Comparison of ENCODE assay signal across 8 cellular contexts in the genomic region with DNA sequence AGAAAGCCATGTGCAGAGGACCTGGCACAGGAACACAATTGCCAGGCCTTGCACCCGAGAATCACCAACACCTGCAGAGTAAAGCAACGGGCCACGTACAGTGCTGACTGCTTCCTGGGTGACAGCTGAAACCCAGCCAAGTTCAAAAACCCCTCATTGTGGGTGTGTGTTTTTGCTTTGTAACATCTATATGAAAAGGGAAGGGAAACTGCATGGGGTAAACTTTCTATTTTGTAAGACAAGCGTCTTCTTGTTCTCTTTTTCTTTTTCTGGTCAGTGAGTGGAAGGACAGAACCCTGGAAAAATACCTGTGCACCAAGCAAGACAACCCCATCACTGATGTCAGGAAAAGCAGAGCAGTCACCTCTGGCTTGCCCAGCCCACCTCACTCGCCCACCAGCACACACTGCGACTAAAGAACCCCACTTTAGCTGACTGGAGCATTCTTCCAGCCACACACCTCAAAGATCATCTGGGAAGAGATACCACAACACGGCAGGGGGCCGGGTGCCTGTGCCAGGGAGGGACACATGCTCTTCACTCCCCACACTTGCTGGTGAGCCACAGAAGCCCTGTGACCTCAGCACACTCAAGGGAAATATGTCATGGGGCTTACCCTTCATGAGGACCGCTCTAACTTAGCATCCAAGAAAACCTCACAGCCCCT.
DNase-seq lines count a peak whose midpoint lies in the region; ATAC-seq and TF ChIP-seq lines count a peak whose summit lies in the region.

No MANE protein-coding gene starts in this region.

- H3K9me3 ChIP-seq in Caco-2, result no peaks in the 10 kb centered on the region
- no peaks in the 10 kb centered on the region for H3K9me3 ChIP-seq in endodermal cell (ENCODE audit: control insufficient read depth, low read length)

- no peaks in the 10 kb centered on the region for H3K36me3 ChIP-seq in Caco-2 (ENCODE audit: control insufficient read depth, insufficient read depth, low read length)
- no peaks in the 10 kb centered on the region for H3K36me3 ChIP-seq in endodermal cell (ENCODE audit: control insufficient read depth, insufficient read depth, low read length)

- 89 to 90% methylated on average over 2 to 9 of the region's 9 CpGs for WGBS in endodermal cell (ENCODE audit: insufficient coverage in 1 of 2, insufficient read length in 1 of 2), 2 experiments

- H3K27me3 ChIP-seq in Caco-2 (replicated peaks; ENCODE audit: control insufficient read depth, insufficient read depth, low read length) (no peaks in the 10 kb centered on the region), endodermal cell (ENCODE audit: control insufficient read depth, insufficient read depth, low read length, poor library complexity, severe bottlenecking) (no peaks in the 10 kb centered on the region)

- H3K9ac ChIP-seq in endodermal cell (ENCODE audit: extremely low read depth, low read length, poor library complexity, severe bottlenecking), result no peak overlapping the region

- H3K4me1 Mint-ChIP-seq in Caco-2 (ENCODE audit: low read depth, unreplicated experiment) (peaks cover 6% of the 10 kb centered on the region), endodermal cell (peaks cover 12% of the 10 kb centered on the region)

- no peak for DNase-seq in caudate nucleus (lab: John Stamatoyannopoulos, UW)
- no peak for DNase-seq in cerebellar nuclear complex (lab: John Stamatoyannopoulos, UW)
- no peak for DNase-seq in Caco-2
- no peak for DNase-seq in endodermal cell
- DNase-seq in activated gamma-delta T cell treated with Interleukin-2 at 50 U/mL for 16 hours, result no peak

- H3K4me1 ChIP-seq in Caco-2 (no peaks in the 10 kb centered on the region), endodermal cell (ENCODE audit: control insufficient read depth, insufficient read depth, low read length) (peaks cover 3% of the 10 kb centered on the region)

- BruUV-seq in Caco-2 (replicated peaks; lab: Mats Ljungman, UMichigan), result no TSS peak

- H3K4me3 ChIP-seq in Caco-2 (ENCODE audit: low read depth, low read length) (no peak overlapping the region), endodermal cell (ENCODE audit: low read length) (no peak overlapping the region)

- H3K36me3 Mint-ChIP-seq in Caco-2 (ENCODE audit: insufficient read depth, unreplicated experiment) (no peaks in the 10 kb centered on the region), endodermal cell (ENCODE audit: low read depth) (no peaks in the 10 kb centered on the region)

- H3K4me3 Mint-ChIP-seq in Caco-2 (ENCODE audit: unreplicated experiment) (no peak overlapping the region), endodermal cell (no peak overlapping the region)

- no peak overlapping the region for H3K27ac Mint-ChIP-seq in Caco-2 (ENCODE audit: unreplicated experiment)
- no peak overlapping the region for H3K27ac Mint-ChIP-seq in endodermal cell

- TF ChIP-seq CTCF in Caco-2 (IDR thresholded peaks at IDR 0.05; ENCODE audit: insufficient read depth in 1 of 2, low read depth in 1 of 2, low read length in 1 of 2, severe bottlenecking in 1 of 2, unreplicated experiment in 1 of 2), result no peak
- TF ChIP-seq CTCF in endodermal cell (conservative IDR thresholded peaks at IDR 0.05), result no peak

- ATAC-seq in GM18517 (IDR thresholded peaks at IDR 0.05; ENCODE audit: unreplicated experiment) (peak; percentile 94), GM21367 (IDR thresholded peaks at IDR 0.05; ENCODE audit: unreplicated experiment) (peak; percentile 88), HG03520 (IDR thresholded peaks at IDR 0.05; ENCODE audit: unreplicated experiment) (peak; percentile 80)

- intact Hi-C loops in Caco-2 (cut with micrococcal nuclease; ENCODE audit: unreplicated experiment), result no loop called here

- POLR2A ChIA-PET in Caco-2 (lab: Charles Lee), result no interaction called here

- CTCF ChIA-PET in Caco-2 (lab: Charles Lee), result no interaction called here

- H3K27ac ChIP-seq in caudate nucleus (ENCODE audit: low read depth, low read length) (peak overlapping the region; percentile 1), endodermal cell (ENCODE audit: low read depth, low read length) (no peak overlapping the region)

- no peaks in the 10 kb centered on the region for H3K27me3 Mint-ChIP-seq in Caco-2 (ENCODE audit: insufficient read depth, unreplicated experiment)
- peaks cover 7% of the 10 kb centered on the region for H3K27me3 Mint-ChIP-seq in endodermal cell (ENCODE audit: insufficient read depth)

- H3K9me3 Mint-ChIP-seq in Caco-2 (ENCODE audit: unreplicated experiment), result no peaks in the 10 kb centered on the region
- H3K9me3 Mint-ChIP-seq in endodermal cell, result peaks cover 11% of the 10 kb centered on the region
